In genomic region chr14:70193396-70193795, GRCh38 we compare ENCODE assay signal across 4 cellular contexts. TPM values are rescaled to one million over a fixed set of nuclear protein-coding genes. Genes with fewer than 3 reads are reported as not detected.
"Had no signal": no experiment of that assay in that cellular context is flagged by ENCODE, and none has a peak within 500 bp of the region (broad histone marks: within the 10 kb centered on the region; RNA-seq: fewer than 3 reads in every experiment).

No MANE protein-coding gene starts in this region.

- DNase-seq: GDM1, GF-D8 had no signal

- ATAC-seq: GM12878 had no signal

- H3K4me3 ChIP-seq: GM12878 had no signal

RNA-seq across cellular contexts. Expression of gene SLC8A3, which starts 4.6 kb away (rescaled TPM):
- total RNA-seq: G401 had no signal
